Comparison of ENCODE assay signal across 30 cellular contexts in genomic region chr2:17401096-17401495, GRCh38.
"Had no signal": no experiment of that assay in that cellular context is flagged by ENCODE, and none has a peak within 500 bp of the region (broad histone marks: within the 10 kb centered on the region; RNA-seq: fewer than 3 reads in every experiment).

No MANE protein-coding gene starts in this region.

- H3K36me3 ChIP-seq: adrenal gland, heart right ventricle, pancreas, prostate gland, sigmoid colon, spleen, tibial nerve, WERI-Rb-1 had no signal

- ATAC-seq: activated CD4-positive, CD25-positive, alpha-beta regulatory T cell treated with anti-CD3 and anti-CD28 coated beads, Interleukin-2, amount 50 U/mL, for 24 hours; body of pancreas; effector memory CD8-positive, alpha-beta T cell; heart right ventricle; left cardiac atrium; naive thymus-derived CD8-positive, alpha-beta T cell; pancreas had no signal

- H3K27ac ChIP-seq: adrenal gland, body of pancreas, heart right ventricle, pancreas, prostate gland, sigmoid colon, spleen, tibial nerve, WERI-Rb-1 had no signal

- DNase-seq: activated CD4-positive, alpha-beta T cell treated with anti-CD3 and anti-CD28 coated beads for 48 hours; activated CD4-positive, alpha-beta T cell treated with anti-CD3 and anti-CD28 coated beads, Interleukin-2, amount 50 U/mL, for 48 hours; activated CD8-positive, alpha-beta memory T cell treated with anti-CD3 and anti-CD28 coated beads for 24 hours; activated effector memory CD4-positive, alpha-beta T cell treated with Interleukin-2 at 50 U/mL for 16 hours; activated naive CD4-positive, alpha-beta T cell treated with Interleukin-2 at 50 U/mL for 16 hours; adrenal gland; aorta; body of pancreas; cortex of kidney; effector memory CD8-positive, alpha-beta T cell; foreskin fibroblast; heart right ventricle; islet precursor cell; left cardiac atrium; mammary epithelial cell; midbrain; naive thymus-derived CD8-positive, alpha-beta T cell; nucleus accumbens; pancreas; retina; sigmoid colon; spleen; stimulated activated naive CD4-positive, alpha-beta T cell; SW 1271; T-helper 9 cell; WERI-Rb-1 had no signal

- FAIRE-seq: endothelial cell of umbilical vein had no signal

- H3K9me3 ChIP-seq: body of pancreas, prostate gland had no signal

- H3K4me1 ChIP-seq: adrenal gland, body of pancreas, heart right ventricle, pancreas, prostate gland, sigmoid colon, spleen, tibial nerve had no signal

- H3K27me3 ChIP-seq: adrenal gland, body of pancreas, heart right ventricle, pancreas, sigmoid colon, spleen, tibial nerve had no signal

- H3K4me3 ChIP-seq: adrenal gland, body of pancreas, heart right ventricle, pancreas, prostate gland, sigmoid colon, spleen, tibial nerve had no signal
